ENCODE assay signal across 12 cellular contexts in genomic region chr7:128067983-128068382, GRCh38.
"Had no signal": no experiment of that assay in that cellular context is flagged by ENCODE, and none has a peak within 500 bp of the region (broad histone marks: within the 10 kb centered on the region; RNA-seq: fewer than 3 reads in every experiment).

No MANE protein-coding gene starts in this region.

- H3K4me1 Mint-ChIP-seq: neural crest cell had no signal

- H3K4me3 Mint-ChIP-seq: activated CD4-positive, alpha-beta memory T cell treated with anti-CD3 and anti-CD28 coated beads for 36 hours; activated T-helper 1 cell treated with anti-CD3 and anti-CD28 coated beads, Interleukin-12 subunit alpha, Interleukin-12 subunit beta, Interleukin-2, Interleukin-4 antibody, amounts not matched to agents 30 ng/mL and 10 ng/mL and 1 ng/mL, durations not matched to agents 14 hours and 24 hours and 36 hours; neural crest cell had no signal

- ATAC-seq: left ventricle myocardium superior had no signal

- H3K27me3 Mint-ChIP-seq: activated CD4-positive, alpha-beta memory T cell treated with anti-CD3 and anti-CD28 coated beads for 36 hours had no signal

- H3K4me3 ChIP-seq: colonic mucosa, hepatocyte, ovary had no signal

- DNase-seq: activated CD4-positive, alpha-beta memory T cell treated with anti-CD3 and anti-CD28 coated beads for 36 hours; activated CD4-positive, alpha-beta T cell treated with anti-CD3 and anti-CD28 coated beads for 1 hour; activated CD8-positive, alpha-beta memory T cell treated with anti-CD3 and anti-CD28 coated beads, Interleukin-2, amount 50 U/mL, for 4 hours; activated naive CD4-positive, alpha-beta T cell; colonic mucosa; effector CD4-positive, alpha-beta T cell; left ventricle myocardium superior; ovary; stimulated activated CD4-positive, alpha-beta T cell treated with anti-CD3 and anti-CD28 coated beads, Interleukin-4, amount 100 ng/mL, for 1 hour had no signal

- H3K36me3 Mint-ChIP-seq: activated CD4-positive, alpha-beta memory T cell treated with anti-CD3 and anti-CD28 coated beads for 36 hours had no signal

- H3K27ac Mint-ChIP-seq: activated CD4-positive, alpha-beta memory T cell treated with anti-CD3 and anti-CD28 coated beads for 36 hours; activated T-helper 1 cell treated with anti-CD3 and anti-CD28 coated beads, Interleukin-12 subunit alpha, Interleukin-12 subunit beta, Interleukin-2, Interleukin-4 antibody, amounts not matched to agents 30 ng/mL and 10 ng/mL and 1 ng/mL, durations not matched to agents 14 hours and 24 hours and 36 hours had no signal

- H3K9me3 Mint-ChIP-seq: activated CD4-positive, alpha-beta memory T cell treated with anti-CD3 and anti-CD28 coated beads for 36 hours; activated T-helper 1 cell treated with anti-CD3 and anti-CD28 coated beads, Interleukin-12 subunit alpha, Interleukin-12 subunit beta, Interleukin-2, Interleukin-4 antibody, amounts not matched to agents 30 ng/mL and 10 ng/mL and 1 ng/mL, durations not matched to agents 14 hours and 24 hours and 36 hours; neural crest cell had no signal
